In the genomic region with DNA sequence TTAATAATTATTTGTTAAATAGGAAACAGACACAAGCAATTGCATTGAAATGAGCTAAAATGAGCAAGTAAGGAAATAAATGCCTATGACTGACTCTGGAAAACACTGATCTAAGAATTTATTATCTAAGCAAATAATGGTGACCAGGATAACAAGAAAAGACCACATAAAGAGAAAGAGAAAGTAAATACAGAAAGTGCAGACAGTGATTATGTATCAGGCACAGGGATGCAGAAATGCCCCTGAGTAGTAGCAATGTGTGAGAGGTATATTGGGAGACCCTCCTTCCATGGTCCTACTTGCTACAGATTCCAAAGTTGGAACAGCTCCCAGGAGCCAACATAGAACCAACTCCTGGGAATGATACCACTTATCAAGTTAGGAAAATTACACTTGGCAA, we compare ENCODE assay signal across 1 cellular context.
TF ChIP-seq lines count a peak whose summit lies in the region.

No MANE protein-coding gene starts in this region.

TF ChIP-seq in IMR-90, 13 proteins besides CTCF, POLR2A, EP300 and RAD21:
- TF ChIP-seq ELK1 (IDR thresholded peaks at IDR 0.05; ENCODE audit: borderline replicate concordance, low read depth, low read length), result no peak
- TF ChIP-seq MAFK (IDR thresholded peaks at IDR 0.05; ENCODE audit: low read depth, low read length), result no peak
- TF ChIP-seq MAZ (IDR thresholded peaks at IDR 0.05; ENCODE audit: borderline replicate concordance, low read depth, low read length), result no peak
